In genomic region chr6:110646951-110647910, GRCh38 we compare ENCODE assay signal across 13 cellular contexts.
DNase-seq lines count a peak whose midpoint lies in the region; ATAC-seq and TF ChIP-seq lines count a peak whose summit lies in the region.
"Had no signal": no experiment of that assay in that cellular context is flagged by ENCODE, and none has a peak within 500 bp of the region (broad histone marks: within the 10 kb centered on the region; RNA-seq: fewer than 3 reads in every experiment).

No MANE protein-coding gene starts in this region.

- TF ChIP-seq CTCF in C4-2B (conservative IDR thresholded peaks at IDR 0.05) (peak; percentile 29), mammary epithelial cell (conservative IDR thresholded peaks at IDR 0.05 in 1 of 2, IDR thresholded peaks at IDR 0.05 in 1 of 2; ENCODE audit: extremely low read depth in 1 of 2, insufficient read depth in 1 of 2, low read depth in 1 of 2, low read length in 2 of 2) (peak; percentile 25 to 40)

- no peak overlapping the region for H2BK120ac ChIP-seq in mesendoderm (ENCODE audit: low read depth, low read length)

- ATAC-seq in GM19452 (IDR thresholded peaks at IDR 0.05; ENCODE audit: unreplicated experiment), result no peak
- ATAC-seq in GM21526 (IDR thresholded peaks at IDR 0.05; ENCODE audit: low FRiP score, unreplicated experiment), result no peak
- ATAC-seq: activated CD4-positive, CD25-positive, alpha-beta regulatory T cell treated with anti-CD3 and anti-CD28 coated beads, Interleukin-2, amount 50 U/mL, for 24 hours; left colon had no signal

- no peak overlapping the region for H3K9ac ChIP-seq in mammary epithelial cell (ENCODE audit: insufficient read depth, low read length)
- no peak overlapping the region for H3K9ac ChIP-seq in mesendoderm (ENCODE audit: low read length)

- dilution Hi-C loops in mammary epithelial cell (cut with HindIII; ENCODE audit: low sequenced_read_pairs), result no loop called here

- H2BK15ac ChIP-seq in mesendoderm (replicated peaks; ENCODE audit: low read depth), result no peak overlapping the region

- no peaks in the 10 kb centered on the region for H3K27me3 ChIP-seq in H7 (ENCODE audit: control insufficient read depth, insufficient read depth, low read length)
- no peaks in the 10 kb centered on the region for H3K27me3 ChIP-seq in mammary epithelial cell (ENCODE audit: insufficient read depth, low read length)
- H3K27me3 ChIP-seq in mesendoderm (ENCODE audit: insufficient read depth, low read length, poor library complexity), result no peaks in the 10 kb centered on the region
- H3K27me3 ChIP-seq: uterus had no signal

- no peak overlapping the region for H3K4ac ChIP-seq in mesendoderm (ENCODE audit: low read depth, low read length)

- H4K8ac ChIP-seq in mesendoderm (ENCODE audit: low read depth, low read length), result no peak overlapping the region

- no peaks in the 10 kb centered on the region for H4K20me1 ChIP-seq in mammary epithelial cell (ENCODE audit: insufficient read depth, low read length)

- H2BK5ac ChIP-seq in mesendoderm (ENCODE audit: low read length), result no peak overlapping the region

- H3K36me3 ChIP-seq in H7 (replicated peaks; ENCODE audit: control insufficient read depth, insufficient read depth, low read length), result no peaks in the 10 kb centered on the region
- H3K36me3 ChIP-seq in mammary epithelial cell (ENCODE audit: insufficient read depth, low read length), result no peaks in the 10 kb centered on the region
- no peaks in the 10 kb centered on the region for H3K36me3 ChIP-seq in mesendoderm (ENCODE audit: control insufficient read depth, insufficient read depth, low read length)
- H3K36me3 ChIP-seq: uterus had no signal

- H3K27ac ChIP-seq in C4-2B (peak overlapping the region; percentile 3; the same call in 1 of the 2 replicates), mammary epithelial cell (ENCODE audit: insufficient read depth, low read depth, low read length) (no peak overlapping the region), mesendoderm (ENCODE audit: low read depth, low read length) (no peak overlapping the region)
- H3K27ac ChIP-seq: epithelial cell of prostate, uterus had no signal

- CTCF ChIA-PET in mammary epithelial cell (lab: Charles Lee; ENCODE audit: low non-redundant PET), result no interaction called here

- BruUV-seq in mammary epithelial cell (replicated peaks; lab: Mats Ljungman, UMichigan), result no TSS peak

- 83% methylated on average over 13 of the region's 19 CpGs for WGBS in mammary epithelial cell (ENCODE audit: low coverage, missing lambda C conversion rate)
- WGBS in mesendoderm (ENCODE audit: extremely low coverage, insufficient coverage, low lambda C conversion rate), result no CpG with 5 or more reads among the region's 19 CpGs

- DNase-seq in H7 (peak; percentile 69), mammary epithelial cell (no peak), mesendoderm (peak; percentile 6), nucleus accumbens (lab: John Stamatoyannopoulos, UW) (no peak), NCI-H2196 (lab: John Stamatoyannopoulos, UW; ENCODE audit: unreplicated experiment) (no peak)
- DNase-seq: left colon, NCI-H1436 treated with DMSO at 0.1 percent for 48 hours, uterus had no signal

- no peaks in the 10 kb centered on the region for H3K79me2 ChIP-seq in mammary epithelial cell (ENCODE audit: insufficient read depth, low read length)
- no peaks in the 10 kb centered on the region for H3K79me2 ChIP-seq in mesendoderm (ENCODE audit: control insufficient read depth, insufficient read depth, low read length)

- H3K4me2 ChIP-seq in mammary epithelial cell (ENCODE audit: insufficient read depth, low read depth, low read length) (no peak overlapping the region), mesendoderm (ENCODE audit: low read length) (no peak overlapping the region)

- H2AFZ ChIP-seq in mammary epithelial cell (ENCODE audit: low read depth, low read length), result no peak overlapping the region

- no peak overlapping the region for H3K18ac ChIP-seq in mesendoderm (ENCODE audit: low read length)

- peaks cover 3% of the 10 kb centered on the region for H3K4me1 ChIP-seq in mammary epithelial cell (ENCODE audit: insufficient read depth, low read length)
- no peaks in the 10 kb centered on the region for H3K4me1 ChIP-seq in mesendoderm (ENCODE audit: control insufficient read depth, low read depth, low read length)
- H3K4me1 ChIP-seq: uterus had no signal

- H3K4me3 ChIP-seq in H7 (ENCODE audit: insufficient read depth, low read depth, low read length), result no peak overlapping the region
- H3K4me3 ChIP-seq in mammary epithelial cell (replicated peaks in 1 of 3; ENCODE audit: insufficient read depth in 1 of 3, low read depth in 2 of 3, low read length in 3 of 3), result no peak overlapping the region
- no peak overlapping the region for H3K4me3 ChIP-seq in mesendoderm (ENCODE audit: low read length)
- H3K4me3 ChIP-seq: uterus had no signal

- no peak overlapping the region for H2AK5ac ChIP-seq in mesendoderm (ENCODE audit: low read length)

- no peak overlapping the region for H4K5ac ChIP-seq in mesendoderm (ENCODE audit: low read length)

- intact Hi-C loops in mammary epithelial cell (cut with micrococcal nuclease), result no loop called here

- H3K79me1 ChIP-seq in mesendoderm (ENCODE audit: low read length), result no peaks in the 10 kb centered on the region

- in situ Hi-C loops in mammary epithelial cell (cut with MboI; ENCODE audit: low sequenced_read_pairs in 2 of 2), result no loop called here

- H3K9me3 ChIP-seq in mammary epithelial cell (replicated peaks; ENCODE audit: insufficient read depth, low read length), result no peaks in the 10 kb centered on the region
- H3K9me3 ChIP-seq: uterus had no signal

- H3K56ac ChIP-seq in mesendoderm (ENCODE audit: low read length), result no peak overlapping the region

- no peak overlapping the region for H3K23ac ChIP-seq in mesendoderm (ENCODE audit: low read length)

Comparison
In these comparisons a context has a peak if more than half of its experiments do, and no peak if none do; other contexts are left out.
1. DNase-seq: peak in H7 (single experiment) and mesendoderm (single experiment); none in mammary epithelial cell (single experiment), nucleus accumbens (0 of 56) and NCI-H2196 (single experiment).